ENCODE assay signal across 20 cellular contexts in genomic region chr4:180521181-180521580, GRCh38.
DNase-seq lines count a peak whose midpoint lies in the region; ATAC-seq and TF ChIP-seq lines count a peak whose summit lies in the region.
"Had no signal": no experiment of that assay in that cellular context is flagged by ENCODE, and none has a peak within 500 bp of the region (broad histone marks: within the 10 kb centered on the region; RNA-seq: fewer than 3 reads in every experiment).

No MANE protein-coding gene starts in this region.

- no peak overlapping the region for H3K27ac ChIP-seq in CD4-positive, alpha-beta memory T cell (ENCODE audit: low read depth, low read length)
- H3K27ac ChIP-seq: C4-2B had no signal

- no peaks in the 10 kb centered on the region for H3K36me3 ChIP-seq in CD4-positive, alpha-beta memory T cell (ENCODE audit: insufficient read depth, low read length)

- peaks cover 0 to 8% (median 2%) of the 10 kb centered on the region in 8 donors for H3K9me3 Mint-ChIP-seq in CD4-positive, alpha-beta memory T cell
- H3K9me3 Mint-ChIP-seq: H9, IgD-negative memory B cell had no signal

- H3K4me1 ChIP-seq in CD4-positive, alpha-beta memory T cell (ENCODE audit: insufficient read depth, low read length), result no peaks in the 10 kb centered on the region

- no peaks in the 10 kb centered on the region for H3K9me3 ChIP-seq in CD4-positive, alpha-beta memory T cell (ENCODE audit: control insufficient read depth in 1 of 2, low read length in 2 of 2)

- POLR2A ChIA-PET in CD4-positive, alpha-beta memory T cell (lab: Charles Lee; ENCODE audit: partially characterized antibody), result no interaction called here

- peak; percentile 63 for DNase-seq in ELR (ENCODE audit: low read depth)
- DNase-seq in RKO (ENCODE audit: low spot score), result peak; percentile 1
- DNase-seq in choroid plexus epithelial cell (ENCODE audit: low read depth), result peak; percentile 0
- peak; percentile 73 for DNase-seq in kidney tubule cell (ENCODE audit: low spot score)
- DNase-seq in CD4-positive, alpha-beta memory T cell, result no peak
- DNase-seq: DMS79, H9, NCI-H1417, NCI-H187, NCI-H446, NCI-H526, OCI-M1, RPMI8226, SIG-M5 had no signal

- H3K4me3 Mint-ChIP-seq in CD4-positive, alpha-beta memory T cell, result no peak overlapping the region
- H3K4me3 Mint-ChIP-seq: H9, IgD-negative memory B cell had no signal

- no peaks in the 10 kb centered on the region for H3K27me3 Mint-ChIP-seq in CD4-positive, alpha-beta memory T cell
- H3K27me3 Mint-ChIP-seq: IgD-negative memory B cell had no signal

- ATAC-seq in HG03097 (IDR thresholded peaks at IDR 0.05; ENCODE audit: low FRiP score, unreplicated experiment), result no peak
- ATAC-seq in HG02852 (IDR thresholded peaks at IDR 0.05; ENCODE audit: unreplicated experiment), result no peak
- no peak for ATAC-seq in HG02571 (IDR thresholded peaks at IDR 0.05; ENCODE audit: unreplicated experiment)
- ATAC-seq: GM12878 had no signal

- no peak overlapping the region for H3K27ac Mint-ChIP-seq in CD4-positive, alpha-beta memory T cell
- H3K27ac Mint-ChIP-seq: H9, IgD-negative memory B cell had no signal

- H3K4me1 Mint-ChIP-seq in CD4-positive, alpha-beta memory T cell, result no peaks in the 10 kb centered on the region
- H3K4me1 Mint-ChIP-seq: H9, IgD-negative memory B cell had no signal

- no peaks in the 10 kb centered on the region for H3K36me3 Mint-ChIP-seq in CD4-positive, alpha-beta memory T cell
- H3K36me3 Mint-ChIP-seq: IgD-negative memory B cell had no signal

- H3K27me3 ChIP-seq in CD4-positive, alpha-beta memory T cell (ENCODE audit: insufficient read depth, low read length), result no peaks in the 10 kb centered on the region

- no peak for TF ChIP-seq CTCF in choroid plexus epithelial cell (conservative IDR thresholded peaks at IDR 0.05; ENCODE audit: low read depth, low read length)

- CTCF ChIA-PET in CD4-positive, alpha-beta memory T cell (lab: Charles Lee; ENCODE audit: partially characterized antibody), result no interaction called here

- H3K4me3 ChIP-seq in choroid plexus epithelial cell (ENCODE audit: low read depth, low read length), result no peak overlapping the region
- no peak overlapping the region for H3K4me3 ChIP-seq in CD4-positive, alpha-beta memory T cell (ENCODE audit: low read length in 2 of 2)
- H3K4me3 ChIP-seq: GM12878 had no signal

- intact Hi-C loops in CD4-positive, alpha-beta memory T cell (cut with micrococcal nuclease), result no loop called here

Comparison
In these comparisons a context has a peak if more than half of its experiments do, and no peak if none do; other contexts are left out.
1. DNase-seq: peak in ELR (single experiment), RKO (single experiment), choroid plexus epithelial cell (single experiment) and kidney tubule cell (single experiment); none in CD4-positive, alpha-beta memory T cell (0 of 5).